Comparison of ENCODE assay signal across 1 cellular context in the genomic region with DNA sequence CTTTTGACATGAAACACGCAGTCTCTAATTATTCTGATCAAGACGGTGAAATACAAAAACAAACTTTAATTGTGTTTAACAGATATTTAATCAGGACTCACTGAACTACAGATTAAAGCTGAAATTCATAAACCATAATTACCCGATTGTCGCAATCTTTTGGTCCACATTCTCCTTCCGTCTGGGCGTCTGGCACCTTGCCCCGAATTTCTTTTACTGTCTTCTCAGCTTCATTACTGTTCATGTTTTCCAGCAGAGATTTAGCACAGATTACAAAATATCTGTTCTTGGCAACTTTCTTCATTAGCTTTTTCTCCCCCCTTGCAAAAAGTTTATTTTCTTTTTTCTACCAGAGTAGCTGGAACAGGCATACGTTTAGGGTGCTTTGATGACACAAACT.
TF ChIP-seq lines count a peak whose summit lies in the region.

No MANE protein-coding gene starts in this region.

TF ChIP-seq in HCT116, 20 proteins besides CTCF, POLR2A, EP300 and RAD21:
- TF ChIP-seq MAX (IDR thresholded peaks at IDR 0.05) (no peak), POLR2AphosphoS5 (IDR thresholded peaks at IDR 0.05; ENCODE audit: low read depth, low read length) (no peak), EZH2phosphoT487 (IDR thresholded peaks at IDR 0.05; ENCODE audit: borderline replicate concordance) (no peak), SRF (IDR thresholded peaks at IDR 0.05; ENCODE audit: low read depth) (no peak), YY1 (IDR thresholded peaks at IDR 0.05; ENCODE audit: extremely low read depth, insufficient replicate concordance, low read depth, low read length) (no peak), ZFX (IDR thresholded peaks at IDR 0.05) (no peak), ZNF274 (IDR thresholded peaks at IDR 0.05; ENCODE audit: low read depth, low read length) (no peak), SIN3A (IDR thresholded peaks at IDR 0.05; ENCODE audit: low read depth) (no peak), ZBTB33 (IDR thresholded peaks at IDR 0.05; ENCODE audit: extremely low read depth, insufficient replicate concordance, low read length) (no peak), ATF3 (IDR thresholded peaks at IDR 0.05) (no peak), EZH2 (IDR thresholded peaks at IDR 0.05) (no peak)
